In genomic region chr6:28980797-28981390, GRCh38 we compare ENCODE assay signal across 8 cellular contexts. TPM values are rescaled to one million over a fixed set of nuclear protein-coding genes. Genes with fewer than 3 reads are reported as not detected.
A peak's percentile ranks its signal among the peaks of the same experiment; 100 is the strongest.
DNase-seq lines count a peak whose midpoint lies in the region; ATAC-seq and TF ChIP-seq lines count a peak whose summit lies in the region.

No MANE protein-coding gene starts in this region.

- no peaks in the 10 kb centered on the region for H3F3A ChIP-seq in OCI-LY1 (ENCODE audit: insufficient read depth, low read length)

- peak overlapping the region; percentile 82 for H3K4me2 ChIP-seq in OCI-LY1 (ENCODE audit: low read length)

- H3K4me3 Mint-ChIP-seq in natural killer cell: peak overlapping the region; percentile 97

- H3K27me3 Mint-ChIP-seq in natural killer cell (ENCODE audit: low read depth in 2 of 2): peaks cover 39 to 64% of the 10 kb centered on the region in 2 donors

- H3K79me2 ChIP-seq in OCI-LY1 (ENCODE audit: insufficient read depth, low read length): no peaks in the 10 kb centered on the region

- H3K9me3 ChIP-seq in OCI-LY1 (ENCODE audit: low read length): no peaks in the 10 kb centered on the region
- no peaks in the 10 kb centered on the region for H3K9me3 ChIP-seq in upper lobe of right lung

- peaks cover 50% of the 10 kb centered on the region for H3K4me1 ChIP-seq in OCI-LY1 (ENCODE audit: insufficient read depth, low read length, severe bottlenecking)
- H3K4me1 ChIP-seq in upper lobe of right lung: no peaks in the 10 kb centered on the region

- no peaks in the 10 kb centered on the region for H3K9me2 ChIP-seq in OCI-LY1 (ENCODE audit: low read depth, low read length)

- TF ChIP-seq CTCF in GM13977 (IDR thresholded peaks at IDR 0.05; ENCODE audit: extremely low read depth, insufficient read depth, missing control alignments): peak; percentile 18
- TF ChIP-seq CTCF in OCI-LY1 (IDR thresholded peaks at IDR 0.05; ENCODE audit: low read length): peak; percentile 52
- peak; percentile 42 for TF ChIP-seq CTCF in fibroblast of mammary gland (conservative IDR thresholded peaks at IDR 0.05; ENCODE audit: control insufficient read depth, insufficient read depth, low read depth, low read length)
- TF ChIP-seq CTCF in natural killer cell (IDR thresholded peaks at IDR 0.05): peak; percentile 9
- peak; percentile 28 for TF ChIP-seq CTCF in upper lobe of right lung (IDR thresholded peaks at IDR 0.05)

- peaks cover 61 to 69% of the 10 kb centered on the region in 2 donors for H3K4me1 Mint-ChIP-seq in natural killer cell

- H3K9ac ChIP-seq in OCI-LY1 (ENCODE audit: low read length): peak overlapping the region; percentile 57

- in situ Hi-C loops in GM13977 (cut with MboI; ENCODE audit: low pct_unique_long_range_greater_than_20kb, low sequenced_read_pairs, unreplicated experiment): no loop called here

- no peak overlapping the region for H2AFZ ChIP-seq in OCI-LY1 (ENCODE audit: low read length)

- H3K27ac ChIP-seq in OCI-LY1 (ENCODE audit: low read depth, low read length, poor library complexity, severe bottlenecking): peak overlapping the region; percentile 3
- H3K27ac ChIP-seq in upper lobe of right lung: no peak overlapping the region

- peak; percentile 68 for DNase-seq in AG08395 (ENCODE audit: low spot score)
- DNase-seq in GM13977 (ENCODE audit: low spot score): peak; percentile 66
- peak; percentile 77 for DNase-seq in HS-27A (ENCODE audit: low read depth)
- peak; percentile 47 for DNase-seq in activated T-cell treated with anti-CD3 and anti-CD28 coated beads, Interleukin-2, amount 50 U/mL, for 1 hour
- peak; percentile 82 for DNase-seq in fibroblast of mammary gland (ENCODE audit: low read depth)
- DNase-seq in natural killer cell: no peak
- DNase-seq in upper lobe of right lung: no peak

- no peaks in the 10 kb centered on the region for H4K20me1 ChIP-seq in OCI-LY1 (ENCODE audit: insufficient read depth, low read length)

- intact Hi-C loops in natural killer cell (cut with micrococcal nuclease): loop anchor here (1.0 to 5.0 kb wide), 4 partner anchors 40 to 1504 kb away; no protein-coding TSS in a partner anchor
- intact Hi-C loops in upper lobe of right lung (cut with DNase I): no loop called here

- peaks cover 19% of the 10 kb centered on the region for H3K36me3 Mint-ChIP-seq in natural killer cell

- H3K4me3 ChIP-seq in OCI-LY1 (ENCODE audit: low read depth, low read length, poor library complexity, severe bottlenecking): peak overlapping the region; percentile 87
- H3K4me3 ChIP-seq in fibroblast of mammary gland (ENCODE audit: control insufficient read depth, low read depth, low read length): peak overlapping the region; percentile 84
- H3K4me3 ChIP-seq in upper lobe of right lung: peak overlapping the region; percentile 83

- no peaks in the 10 kb centered on the region for H3K9me3 Mint-ChIP-seq in natural killer cell

- H3K27me3 ChIP-seq in OCI-LY1 (ENCODE audit: insufficient read depth, low read length) (no peaks in the 10 kb centered on the region), upper lobe of right lung (peaks cover 10% of the 10 kb centered on the region)

- ATAC-seq in natural killer cell: peak; percentile 44 to 50 (median 45)
- ATAC-seq in upper lobe of right lung: peak; percentile 8

- peak overlapping the region; percentile 95 to 99 for H3K27ac Mint-ChIP-seq in natural killer cell

- no peaks in the 10 kb centered on the region for H3K36me3 ChIP-seq in OCI-LY1 (ENCODE audit: insufficient read depth, low read length)
- H3K36me3 ChIP-seq in upper lobe of right lung: no peaks in the 10 kb centered on the region

RNA-seq across cellular contexts. Expression of gene ZNF311, which starts 24.2 kb away (rescaled TPM):
- total RNA-seq in natural killer cell (under 1 TPM; 0.23 to 0.29 (median 0.28) TPM), upper lobe of right lung (1.8 TPM)

RNA-seq across cellular contexts. Expression of gene TRIM27, which starts 57.1 kb away (rescaled TPM):
- total RNA-seq in natural killer cell (10 to 100 TPM; 19.3 to 33.6 (median 25.1) TPM), upper lobe of right lung (49.9 TPM)

Comparison
In these comparisons a context has a peak if more than half of its experiments do, and no peak if none do; other contexts are left out.
1. DNase-seq: peak in AG08395 (single experiment), GM13977 (single experiment), HS-27A (single experiment), activated T-cell treated with anti-CD3 and anti-CD28 coated beads, Interleukin-2, amount 50 U/mL, for 1 hour (single experiment) and fibroblast of mammary gland (single experiment); none in natural killer cell (single experiment) and upper lobe of right lung (single experiment).
2. Peak in every context shown above with its lines, with median percentiles within 50 percentile points of each other: CTCF ChIP-seq and H3K4me3 ChIP-seq.